Comparison of ENCODE assay signal across 1 cellular context in the genomic region with DNA sequence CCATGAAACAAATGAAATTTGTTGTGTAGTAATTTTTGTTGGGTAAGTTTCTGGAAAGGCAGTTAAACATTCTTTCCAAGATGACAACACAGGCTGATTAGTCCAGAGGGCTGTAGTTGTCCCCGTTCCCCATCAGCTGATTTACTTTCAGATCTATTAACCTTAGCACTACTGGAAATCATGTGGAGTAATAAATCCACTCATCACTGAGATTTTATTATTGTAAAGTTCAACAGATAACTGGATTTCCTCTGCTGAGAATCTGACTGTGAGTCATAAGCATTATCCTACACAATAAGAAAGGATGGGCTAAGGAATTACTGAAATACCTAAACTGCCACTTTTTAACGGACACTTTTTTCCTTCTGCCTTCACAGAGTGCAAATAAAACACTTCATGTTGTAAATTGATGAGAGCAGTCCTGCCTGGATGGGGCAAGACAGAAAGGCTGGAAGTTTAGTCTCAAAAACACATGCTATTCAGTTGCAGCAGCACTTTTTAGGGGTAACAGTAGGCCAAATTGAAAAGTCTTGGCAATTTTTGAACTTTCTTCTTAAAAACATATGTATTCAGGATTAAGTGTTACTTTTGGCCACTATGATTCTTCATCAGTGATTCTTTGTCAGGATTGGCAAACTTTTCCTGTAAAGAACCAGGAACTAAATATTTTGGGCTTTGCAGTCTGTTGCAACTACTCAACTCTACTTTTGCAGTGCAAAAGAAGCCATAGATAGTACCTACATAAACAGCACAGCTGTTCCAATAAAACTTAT.
TF ChIP-seq lines count a peak whose summit lies in the region.

No MANE protein-coding gene starts in this region.

TF ChIP-seq in GM23338, 12 proteins besides CTCF, POLR2A, EP300 and RAD21 (continued from another document):
- TF ChIP-seq, protein P1, sequence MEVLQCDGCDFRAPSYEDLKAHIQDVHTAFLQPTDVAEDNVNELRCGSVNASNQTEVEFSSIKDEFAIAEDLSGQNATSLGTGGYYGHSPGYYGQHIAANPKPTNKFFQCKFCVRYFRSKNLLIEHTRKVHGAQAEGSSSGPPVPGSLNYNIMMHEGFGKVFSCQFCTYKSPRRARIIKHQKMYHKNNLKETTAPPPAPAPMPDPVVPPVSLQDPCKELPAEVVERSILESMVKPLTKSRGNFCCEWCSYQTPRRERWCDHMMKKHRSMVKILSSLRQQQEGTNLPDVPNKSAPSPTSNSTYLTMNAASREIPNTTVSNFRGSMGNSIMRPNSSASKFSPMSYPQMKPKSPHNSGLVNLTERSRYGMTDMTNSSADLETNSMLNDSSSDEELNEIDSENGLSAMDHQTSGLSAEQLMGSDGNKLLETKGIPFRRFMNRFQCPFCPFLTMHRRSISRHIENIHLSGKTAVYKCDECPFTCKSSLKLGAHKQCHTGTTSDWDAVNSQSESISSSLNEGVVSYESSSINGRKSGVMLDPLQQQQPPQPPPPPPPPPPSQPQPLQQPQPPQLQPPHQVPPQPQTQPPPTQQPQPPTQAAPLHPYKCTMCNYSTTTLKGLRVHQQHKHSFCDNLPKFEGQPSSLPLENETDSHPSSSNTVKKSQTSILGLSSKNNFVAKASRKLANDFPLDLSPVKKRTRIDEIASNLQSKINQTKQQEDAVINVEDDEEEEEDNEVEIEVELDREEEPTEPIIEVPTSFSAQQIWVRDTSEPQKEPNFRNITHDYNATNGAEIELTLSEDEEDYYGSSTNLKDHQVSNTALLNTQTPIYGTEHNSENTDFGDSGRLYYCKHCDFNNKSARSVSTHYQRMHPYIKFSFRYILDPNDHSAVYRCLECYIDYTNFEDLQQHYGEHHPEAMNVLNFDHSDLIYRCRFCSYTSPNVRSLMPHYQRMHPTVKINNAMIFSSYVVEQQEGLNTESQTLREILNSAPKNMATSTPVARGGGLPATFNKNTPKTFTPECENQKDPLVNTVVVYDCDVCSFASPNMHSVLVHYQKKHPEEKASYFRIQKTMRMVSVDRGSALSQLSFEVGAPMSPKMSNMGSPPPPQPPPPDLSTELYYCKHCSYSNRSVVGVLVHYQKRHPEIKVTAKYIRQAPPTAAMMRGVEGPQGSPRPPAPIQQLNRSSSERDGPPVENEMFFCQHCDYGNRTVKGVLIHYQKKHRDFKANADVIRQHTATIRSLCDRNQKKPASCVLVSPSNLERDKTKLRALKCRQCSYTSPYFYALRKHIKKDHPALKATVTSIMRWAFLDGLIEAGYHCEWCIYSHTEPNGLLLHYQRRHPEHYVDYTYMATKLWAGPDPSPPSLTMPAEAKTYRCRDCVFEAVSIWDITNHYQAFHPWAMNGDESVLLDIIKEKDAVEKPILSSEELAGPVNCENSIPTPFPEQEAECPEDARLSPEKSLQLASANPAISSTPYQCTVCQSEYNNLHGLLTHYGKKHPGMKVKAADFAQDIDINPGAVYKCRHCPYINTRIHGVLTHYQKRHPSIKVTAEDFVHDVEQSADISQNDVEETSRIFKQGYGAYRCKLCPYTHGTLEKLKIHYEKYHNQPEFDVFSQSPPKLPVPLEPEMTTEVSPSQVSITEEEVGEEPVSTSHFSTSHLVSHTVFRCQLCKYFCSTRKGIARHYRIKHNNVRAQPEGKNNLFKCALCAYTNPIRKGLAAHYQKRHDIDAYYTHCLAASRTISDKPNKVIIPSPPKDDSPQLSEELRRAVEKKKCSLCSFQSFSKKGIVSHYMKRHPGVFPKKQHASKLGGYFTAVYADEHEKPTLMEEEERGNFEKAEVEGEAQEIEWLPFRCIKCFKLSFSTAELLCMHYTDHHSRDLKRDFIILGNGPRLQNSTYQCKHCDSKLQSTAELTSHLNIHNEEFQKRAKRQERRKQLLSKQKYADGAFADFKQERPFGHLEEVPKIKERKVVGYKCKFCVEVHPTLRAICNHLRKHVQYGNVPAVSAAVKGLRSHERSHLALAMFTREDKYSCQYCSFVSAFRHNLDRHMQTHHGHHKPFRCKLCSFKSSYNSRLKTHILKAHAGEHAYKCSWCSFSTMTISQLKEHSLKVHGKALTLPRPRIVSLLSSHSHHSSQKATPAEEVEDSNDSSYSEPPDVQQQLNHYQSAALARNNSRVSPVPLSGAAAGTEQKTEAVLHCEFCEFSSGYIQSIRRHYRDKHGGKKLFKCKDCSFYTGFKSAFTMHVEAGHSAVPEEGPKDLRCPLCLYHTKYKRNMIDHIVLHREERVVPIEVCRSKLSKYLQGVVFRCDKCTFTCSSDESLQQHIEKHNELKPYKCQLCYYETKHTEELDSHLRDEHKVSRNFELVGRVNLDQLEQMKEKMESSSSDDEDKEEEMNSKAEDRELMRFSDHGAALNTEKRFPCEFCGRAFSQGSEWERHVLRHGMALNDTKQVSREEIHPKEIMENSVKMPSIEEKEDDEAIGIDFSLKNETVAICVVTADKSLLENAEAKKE (CRISPR knock-in tag; IDR thresholded peaks at IDR 0.05) = no peak
- TF ChIP-seq, protein P2, sequence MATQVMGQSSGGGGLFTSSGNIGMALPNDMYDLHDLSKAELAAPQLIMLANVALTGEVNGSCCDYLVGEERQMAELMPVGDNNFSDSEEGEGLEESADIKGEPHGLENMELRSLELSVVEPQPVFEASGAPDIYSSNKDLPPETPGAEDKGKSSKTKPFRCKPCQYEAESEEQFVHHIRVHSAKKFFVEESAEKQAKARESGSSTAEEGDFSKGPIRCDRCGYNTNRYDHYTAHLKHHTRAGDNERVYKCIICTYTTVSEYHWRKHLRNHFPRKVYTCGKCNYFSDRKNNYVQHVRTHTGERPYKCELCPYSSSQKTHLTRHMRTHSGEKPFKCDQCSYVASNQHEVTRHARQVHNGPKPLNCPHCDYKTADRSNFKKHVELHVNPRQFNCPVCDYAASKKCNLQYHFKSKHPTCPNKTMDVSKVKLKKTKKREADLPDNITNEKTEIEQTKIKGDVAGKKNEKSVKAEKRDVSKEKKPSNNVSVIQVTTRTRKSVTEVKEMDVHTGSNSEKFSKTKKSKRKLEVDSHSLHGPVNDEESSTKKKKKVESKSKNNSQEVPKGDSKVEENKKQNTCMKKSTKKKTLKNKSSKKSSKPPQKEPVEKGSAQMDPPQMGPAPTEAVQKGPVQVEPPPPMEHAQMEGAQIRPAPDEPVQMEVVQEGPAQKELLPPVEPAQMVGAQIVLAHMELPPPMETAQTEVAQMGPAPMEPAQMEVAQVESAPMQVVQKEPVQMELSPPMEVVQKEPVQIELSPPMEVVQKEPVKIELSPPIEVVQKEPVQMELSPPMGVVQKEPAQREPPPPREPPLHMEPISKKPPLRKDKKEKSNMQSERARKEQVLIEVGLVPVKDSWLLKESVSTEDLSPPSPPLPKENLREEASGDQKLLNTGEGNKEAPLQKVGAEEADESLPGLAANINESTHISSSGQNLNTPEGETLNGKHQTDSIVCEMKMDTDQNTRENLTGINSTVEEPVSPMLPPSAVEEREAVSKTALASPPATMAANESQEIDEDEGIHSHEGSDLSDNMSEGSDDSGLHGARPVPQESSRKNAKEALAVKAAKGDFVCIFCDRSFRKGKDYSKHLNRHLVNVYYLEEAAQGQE (IDR thresholded peaks at IDR 0.05; ENCODE audit: unreplicated experiment) = no peak
- no peak for TF ChIP-seq JUNB (IDR thresholded peaks at IDR 0.05; ENCODE audit: unreplicated experiment)
- TF ChIP-seq NANOG (IDR thresholded peaks at IDR 0.05; ENCODE audit: borderline replicate concordance) = no peak
- TF ChIP-seq CREB1 (CRISPR knock-in tag; IDR thresholded peaks at IDR 0.05; ENCODE audit: low read depth) = no peak
- no peak for TF ChIP-seq EZH2phosphoT487 (IDR thresholded peaks at IDR 0.05; ENCODE audit: unreplicated experiment)
- TF ChIP-seq ZNF331 (CRISPR knock-in tag; IDR thresholded peaks at IDR 0.05; ENCODE audit: low read depth) = no peak
